In the genomic region with DNA sequence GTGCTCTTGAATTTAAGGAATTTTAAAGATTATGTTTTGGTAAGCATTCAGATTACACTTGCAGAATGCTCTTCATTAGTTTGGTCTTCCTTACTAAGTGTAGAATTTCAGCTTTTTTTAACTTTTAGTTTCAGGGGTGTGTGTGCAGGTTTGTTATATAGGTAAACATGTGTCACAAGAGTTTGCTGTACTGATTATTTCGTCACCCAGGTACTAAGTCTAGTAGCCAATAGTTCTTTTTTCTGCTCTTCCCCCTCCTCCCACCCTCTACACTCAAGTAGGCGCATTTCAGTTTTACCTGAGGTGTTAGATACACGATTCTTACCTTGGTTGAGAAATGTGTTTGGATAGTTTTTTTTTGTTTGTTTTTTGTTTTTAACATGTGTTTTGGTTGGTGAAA, we compare ENCODE assay signal across 29 cellular contexts.
"Had no signal": no experiment of that assay in that cellular context is flagged by ENCODE, and none has a peak within 500 bp of the region (broad histone marks: within the 10 kb centered on the region; RNA-seq: fewer than 3 reads in every experiment).

No MANE protein-coding gene starts in this region.

- H3K36me3 ChIP-seq: brain microvascular endothelial cell, cardiac muscle cell, SJSA1 had no signal

- ATAC-seq: activated CD8-positive, alpha-beta memory T cell treated with anti-CD3 and anti-CD28 coated beads, Interleukin-2, amount 10 ng/mL, durations not matched to agents 7 days and 5 days; activated naive CD8-positive, alpha-beta T cell treated with anti-CD3 and anti-CD28 coated beads, Interleukin-2, amount 50 U/mL, for 24 hours; PC-3; SK-N-SH treated with all-trans-retinoic acid at 6 μM for 48 hours; T-helper 17 cell had no signal

- H3K4me1 Mint-ChIP-seq: activated CD4-positive, alpha-beta T cell treated with anti-CD3 and anti-CD28 coated beads, Interleukin-2, amount 10 ng/mL, durations not matched to agents 24 days and 14 days; activated naive CD8-positive, alpha-beta T cell treated with anti-CD3 and anti-CD28 coated beads, Interleukin-2, amount 50 U/mL, for 24 hours had no signal

- H3K27ac Mint-ChIP-seq: activated B cell treated with CpG ODN at 0.5 μM for 24 hours; activated CD4-positive, alpha-beta T cell treated with anti-CD3 and anti-CD28 coated beads, Interleukin-2, amount 10 ng/mL, durations not matched to agents 24 days and 14 days; activated CD8-positive, alpha-beta memory T cell treated with anti-CD3 and anti-CD28 coated beads, Interleukin-2, amount 10 ng/mL, durations not matched to agents 7 days and 5 days; activated naive CD4-positive, alpha-beta T cell treated with anti-CD3 and anti-CD28 coated beads, Interleukin-2, amount 50 U/mL, for 72 hours; activated naive CD8-positive, alpha-beta T cell treated with anti-CD3 and anti-CD28 coated beads, Interleukin-2, amount 50 U/mL, for 24 hours; activated T-cell treated with anti-CD3 and anti-CD28 coated beads, Interleukin-2, amount 50 U/mL, for 24 hours; T-helper 17 cell had no signal

- H3K27ac ChIP-seq: brain microvascular endothelial cell, cardiac muscle cell, SJSA1 had no signal

- H3K4me3 ChIP-seq: cardiac muscle cell, SJSA1 had no signal

- H3K4me1 ChIP-seq: SJSA1 had no signal

- H3K9me3 ChIP-seq: SJSA1 had no signal

- DNase-seq: activated B cell treated with CpG ODN at 0.5 μM for 24 hours; activated CD4-positive, alpha-beta T cell treated with anti-CD3 and anti-CD28 coated beads for 1 hour; activated CD4-positive, alpha-beta T cell treated with anti-CD3 and anti-CD28 coated beads, Interleukin-2, amount 10 ng/mL, durations not matched to agents 24 days and 14 days; activated CD4-positive, alpha-beta T cell treated with anti-CD3 and anti-CD28 coated beads, Interleukin-2, amount 50 U/mL, for 48 hours; activated CD8-positive, alpha-beta memory T cell treated with anti-CD3 and anti-CD28 coated beads, Interleukin-2, amount 10 ng/mL, durations not matched to agents 7 days and 5 days; activated effector memory CD4-positive, alpha-beta T cell treated with anti-CD3 and anti-CD28 coated beads, Interleukin-2, amount 50 U/mL, for 16 hours; activated naive CD4-positive, alpha-beta T cell treated with Interleukin-2 at 50 U/mL for 16 hours; activated naive CD8-positive, alpha-beta T cell treated with anti-CD3 and anti-CD28 coated beads, Interleukin-2, amount 50 U/mL, for 24 hours; activated T-cell treated with anti-CD3 and anti-CD28 coated beads, Interleukin-2, amount 50 U/mL, for 24 hours; amygdala; brain microvascular endothelial cell; Karpas-422; NCI-H1105 treated with DMSO at 0.1 percent for 48 hours; NCI-H1436 treated with DMSO at 0.1 percent for 48 hours; NCI-H187; NCI-H2081; NCI-H2171; NCI-H226; NCI-H69; NK-92 treated with Interleukin-12 subunit alpha and Interleukin-12 subunit beta, amount 100 ng/mL, for 24 hours; PC-3; SHP77; T-helper 17 cell; T-helper 9 cell had no signal

- H3K36me3 Mint-ChIP-seq: activated naive CD4-positive, alpha-beta T cell treated with anti-CD3 and anti-CD28 coated beads, Interleukin-2, amount 50 U/mL, for 72 hours had no signal

- H3K27me3 Mint-ChIP-seq: activated B cell treated with CpG ODN at 0.5 μM for 24 hours; activated CD8-positive, alpha-beta memory T cell treated with anti-CD3 and anti-CD28 coated beads, Interleukin-2, amount 10 ng/mL, durations not matched to agents 7 days and 5 days; activated naive CD8-positive, alpha-beta T cell treated with anti-CD3 and anti-CD28 coated beads, Interleukin-2, amount 50 U/mL, for 24 hours; activated T-cell treated with anti-CD3 and anti-CD28 coated beads, Interleukin-2, amount 50 U/mL, for 24 hours; T-helper 17 cell had no signal

- H3K9me3 Mint-ChIP-seq: activated B cell treated with CpG ODN at 0.5 μM for 24 hours; activated CD4-positive, alpha-beta T cell treated with anti-CD3 and anti-CD28 coated beads, Interleukin-2, amount 10 ng/mL, durations not matched to agents 24 days and 14 days; activated naive CD4-positive, alpha-beta T cell treated with anti-CD3 and anti-CD28 coated beads, Interleukin-2, amount 50 U/mL, for 72 hours; activated naive CD8-positive, alpha-beta T cell treated with anti-CD3 and anti-CD28 coated beads, Interleukin-2, amount 50 U/mL, for 24 hours; activated T-cell treated with anti-CD3 and anti-CD28 coated beads, Interleukin-2, amount 50 U/mL, for 24 hours had no signal

- FAIRE-seq: RCC 7860 had no signal

- H3K27me3 ChIP-seq: brain microvascular endothelial cell, cardiac muscle cell, SJSA1 had no signal

- H3K4me3 Mint-ChIP-seq: activated B cell treated with CpG ODN at 0.5 μM for 24 hours; activated CD4-positive, alpha-beta T cell treated with anti-CD3 and anti-CD28 coated beads, Interleukin-2, amount 10 ng/mL, durations not matched to agents 24 days and 14 days; activated CD8-positive, alpha-beta memory T cell treated with anti-CD3 and anti-CD28 coated beads, Interleukin-2, amount 10 ng/mL, durations not matched to agents 7 days and 5 days; activated naive CD8-positive, alpha-beta T cell treated with anti-CD3 and anti-CD28 coated beads, Interleukin-2, amount 50 U/mL, for 24 hours; activated T-cell treated with anti-CD3 and anti-CD28 coated beads, Interleukin-2, amount 50 U/mL, for 24 hours; T-helper 17 cell had no signal
